Comparison of ENCODE assay signal across 8 cellular contexts in the genomic region with DNA sequence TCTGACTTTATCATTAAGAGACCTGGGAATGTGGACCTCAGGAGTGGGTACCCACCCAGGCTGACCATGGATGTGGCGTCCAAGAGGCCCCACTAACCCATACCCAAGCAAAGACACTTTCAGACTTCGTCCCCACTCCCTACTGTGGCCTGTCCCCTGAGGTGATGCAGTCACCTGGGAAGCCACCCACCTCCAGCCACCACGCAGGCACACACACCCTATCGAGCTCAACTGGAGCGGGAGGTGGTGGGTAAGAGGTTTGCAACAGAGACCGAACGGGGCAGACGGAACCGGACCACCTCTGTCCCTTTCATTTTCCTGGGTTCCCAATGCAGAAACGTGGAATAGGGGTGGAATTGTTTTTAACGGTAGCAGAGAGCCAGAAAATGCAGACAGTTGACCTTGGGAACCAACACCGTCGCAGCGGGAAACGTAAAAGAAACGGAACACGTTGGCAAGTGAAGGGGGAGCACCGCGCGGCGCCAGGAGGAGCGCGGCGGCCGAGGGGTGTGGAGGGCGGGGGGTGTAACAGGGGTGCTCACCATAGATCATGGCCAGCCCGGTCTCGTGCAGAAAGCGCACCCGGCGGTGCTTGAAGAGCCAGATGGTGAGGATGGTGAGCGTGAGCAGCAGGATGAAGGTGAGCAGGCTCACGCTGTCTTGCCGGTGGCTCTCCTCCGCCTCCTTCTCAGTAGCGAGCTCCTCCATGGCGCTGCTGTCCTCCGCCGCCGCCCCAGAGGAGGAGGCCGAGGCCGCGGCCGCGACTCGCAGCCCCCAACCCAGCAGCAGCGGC. TPM values are rescaled to one million over a fixed set of nuclear protein-coding genes. Genes with fewer than 3 reads are reported as not detected.
DNase-seq lines count a peak whose midpoint lies in the region; ATAC-seq, FAIRE-seq and TF ChIP-seq lines count a peak whose summit lies in the region.

No MANE protein-coding gene starts in this region.

- H3K4me3 ChIP-seq in PC-9 = peak overlapping the region; percentile 56
- peak overlapping the region; percentile 54 for H3K4me3 ChIP-seq in astrocyte of the spinal cord (ENCODE audit: low read depth, low read length)
- peak overlapping the region; percentile 63 to 64 for H3K4me3 ChIP-seq in kidney (ENCODE audit: low read length in 2 of 2)

- BruUV-seq in PC-9 (replicated peaks; lab: Mats Ljungman, UMichigan) = TSS peak; percentile 36

- ATAC-seq in GM18861 (IDR thresholded peaks at IDR 0.05; ENCODE audit: unreplicated experiment) (peak; percentile 2), HG02852 (IDR thresholded peaks at IDR 0.05; ENCODE audit: unreplicated experiment) (peak; percentile 19)

- H3K4me1 ChIP-seq in PC-9 (replicated peaks; ENCODE audit: insufficient read depth) (peaks cover 11% of the 10 kb centered on the region), kidney (ENCODE audit: control insufficient read depth in 1 of 2, insufficient read depth in 1 of 2, low read depth in 1 of 2, low read length in 2 of 2) (peaks cover 0 to 2% of the 10 kb centered on the region in 2 donors)

- no peak for TF ChIP-seq CTCF in PC-9 (conservative IDR thresholded peaks at IDR 0.05)
- TF ChIP-seq CTCF in astrocyte of the spinal cord (IDR thresholded peaks at IDR 0.05; ENCODE audit: low read depth, low read length) = no peak
- no peak for TF ChIP-seq CTCF in kidney (IDR thresholded peaks at IDR 0.05; ENCODE audit: borderline replicate concordance, extremely low read depth, insufficient read depth)

- POLR2A ChIA-PET in PC-9 (lab: Charles Lee; ENCODE audit: unreplicated experiment) = no interaction called here

- H3K27ac ChIP-seq in PC-9 (0 out of 2 replicates have a peak overlapping the region, but pooled peaks have one; percentile 6), kidney (ENCODE audit: low read depth in 2 of 2, low read length in 2 of 2) (no peak overlapping the region)

- H3K4me2 ChIP-seq in PC-9 = peak overlapping the region; percentile 75

- H3K36me3 ChIP-seq in PC-9 (ENCODE audit: low read depth) = no peaks in the 10 kb centered on the region
- H3K36me3 ChIP-seq in kidney (ENCODE audit: control insufficient read depth in 1 of 2, insufficient read depth in 2 of 2, low read length in 2 of 2) = no peaks in the 10 kb centered on the region

- peak overlapping the region in 1 of 2 donors; percentile 15 for H3K9ac ChIP-seq in kidney (ENCODE audit: low read length in 2 of 2)

- no peak for FAIRE-seq in kidney (lab: Jason Lieb, UNC)

- H3K79me2 ChIP-seq in PC-9 (ENCODE audit: low read depth) = peaks cover 49% of the 10 kb centered on the region

- in situ Hi-C loops in astrocyte of the spinal cord (cut with HindIII; ENCODE audit: low sequenced_read_pairs) = no loop called here

- peak overlapping the region; percentile 69 for H2AFZ ChIP-seq in PC-9

- H4K20me1 ChIP-seq in PC-9 (ENCODE audit: insufficient read depth) = no peaks in the 10 kb centered on the region

- intact Hi-C loops in PC-9 (cut with micrococcal nuclease; ENCODE audit: unreplicated experiment) = loop anchor here (2.0 to 10.0 kb wide), 3 partner anchors 74 to 274 kb away; partner anchors contain the start of gene RP2
- intact Hi-C loops in kidney (cut with DNase I) = no loop called here

- DNase-seq in PC-9 (no peak), astrocyte of the spinal cord (ENCODE audit: low read depth, low spot score) (peak; percentile 7), kidney (peak; percentile 70), NCI-H2196 (lab: John Stamatoyannopoulos, UW; ENCODE audit: unreplicated experiment) (no peak), HK-2 (ENCODE audit: unreplicated experiment) (no peak)
- peak; percentile 4 to 28 for DNase-seq in stimulated activated CD4-positive, alpha-beta T cell treated with anti-CD3 and anti-CD28 coated beads, Interleukin-4, amount 100 ng/mL, for 4 hours

- H3K27me3 ChIP-seq in PC-9 (ENCODE audit: insufficient read depth, low read depth) = no peaks in the 10 kb centered on the region

- no peaks in the 10 kb centered on the region for H3K9me2 ChIP-seq in PC-9 (ENCODE audit: insufficient read depth)

- H3K9me3 ChIP-seq in PC-9 (ENCODE audit: insufficient read depth, low read depth) = no peaks in the 10 kb centered on the region
- H3K9me3 ChIP-seq in kidney (ENCODE audit: control insufficient read depth in 1 of 2, low read length in 2 of 2) = no peaks in the 10 kb centered on the region

- H3F3A ChIP-seq in PC-9 (ENCODE audit: insufficient read depth, low read depth) = no peaks in the 10 kb centered on the region

- CTCF ChIA-PET in PC-9 (lab: Charles Lee) = interaction anchor here (0.6 kb wide), 1 partner anchor 45 kb away, joined by 3 read pairs; no protein-coding TSS in a partner anchor

RNA-seq across cellular contexts. Expression of gene SLC9A7, which starts 0.6 kb away (rescaled TPM):
- total RNA-seq in PC-9 (2021) (20.2 and 20.9 TPM in 2 replicates), kidney (16.1 TPM)
- 2.4 TPM for polyA plus RNA-seq in kidney (ENCODE audit: insufficient read depth, low read depth, low replicate concordance)

Comparison
In these comparisons a context has a peak if more than half of its experiments do, and no peak if none do; other contexts are left out.
1. DNase-seq: peak in astrocyte of the spinal cord (single experiment), kidney (single experiment) and stimulated activated CD4-positive, alpha-beta T cell treated with anti-CD3 and anti-CD28 coated beads, Interleukin-4, amount 100 ng/mL, for 4 hours (2 of 2); none in PC-9 (0 of 2), NCI-H2196 (single experiment) and HK-2 (single experiment).
2. Peak in every context shown above with its lines, with median percentiles within 50 percentile points of each other: H3K4me3 ChIP-seq.